9 cellular contexts compared by ENCODE assay signal in the genomic region with DNA sequence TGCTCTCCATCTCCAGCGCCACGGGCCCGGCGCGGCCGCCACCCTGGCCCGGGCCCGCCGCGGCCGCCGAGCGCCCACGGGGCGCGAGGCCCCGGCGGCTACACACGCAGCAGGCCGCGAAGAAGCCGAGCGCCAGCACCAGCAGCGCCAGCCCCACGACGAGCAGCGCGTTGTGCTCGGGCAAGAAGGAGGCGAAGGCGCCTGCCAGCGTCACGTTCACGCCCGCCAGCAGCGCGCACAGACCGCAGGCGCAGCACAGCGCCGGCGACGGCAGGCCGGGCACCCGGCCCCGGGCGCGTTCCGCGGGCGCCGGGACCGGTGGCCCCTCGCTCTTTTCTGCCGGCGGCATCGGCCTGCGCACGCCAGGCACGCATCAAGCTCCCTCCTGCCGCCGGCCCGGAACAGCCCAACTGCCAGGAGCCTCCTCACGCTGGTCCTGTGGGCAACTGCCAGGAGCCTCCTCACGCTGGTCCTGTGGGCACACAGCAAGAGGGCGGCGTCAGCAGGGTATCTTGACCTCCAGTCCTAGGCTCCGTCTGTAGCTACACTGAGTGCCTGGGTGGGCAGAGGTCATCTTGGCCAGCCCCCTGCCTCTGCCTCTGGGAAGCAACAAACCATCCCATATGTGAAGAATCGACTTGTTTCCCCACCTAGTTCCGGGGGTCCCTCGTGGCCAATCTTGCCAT. TPM values are rescaled to one million over a fixed set of nuclear protein-coding genes. Genes with fewer than 3 reads are reported as not detected.
DNase-seq lines count a peak whose midpoint lies in the region; ATAC-seq, FAIRE-seq and TF ChIP-seq lines count a peak whose summit lies in the region.
"Had no signal": no experiment of that assay in that cellular context is flagged by ENCODE, and none has a peak within 500 bp of the region (broad histone marks: within the 10 kb centered on the region; RNA-seq: fewer than 3 reads in every experiment).

No MANE protein-coding gene starts in this region.

- peak; percentile 92 for DNase-seq in H7
- DNase-seq in T-helper 2 cell, result peak in 4 of 5 experiments; percentile 15 to 75 (median 34)
- no peak for DNase-seq in GM12878 (ENCODE audit: low read depth, low spot score)
- DNase-seq in stimulated activated CD4-positive, alpha-beta T cell treated with anti-CD3 and anti-CD28 coated beads, Interleukin-15, amount 100 ng/mL, for 24 hours, result peak; percentile 62
- no peak for DNase-seq in NCI-H187 treated with DMSO at 0.1 percent for 48 hours (lab: John Stamatoyannopoulos, UW)
- DNase-seq in NCI-H446 treated with DMSO at 0.1 percent for 48 hours (lab: John Stamatoyannopoulos, UW), result no peak

- no peaks in the 10 kb centered on the region for H3K4me1 ChIP-seq in GM12878 (ENCODE audit: control insufficient read depth, insufficient read depth, low read length)

- RAD21 ChIA-PET in GM12878 (lab: Charles Lee; ENCODE audit: unreplicated experiment), result no interaction called here

- no TSS peak for BruUV-seq in GM12878 (replicated peaks; lab: Mats Ljungman, UMichigan)

- H3K36me3 ChIP-seq in H7 (replicated peaks; ENCODE audit: control insufficient read depth, insufficient read depth, low read length) (no peaks in the 10 kb centered on the region), GM12878 (ENCODE audit: control insufficient read depth in 2 of 2, insufficient read depth in 2 of 2, low read length in 1 of 2) (no peaks in the 10 kb centered on the region)

- peak overlapping the region; percentile 70; the same call in 1 of the 2 replicates for H3K4me2 ChIP-seq in GM12878 (ENCODE audit: control insufficient read depth, insufficient read depth)

- no peak overlapping the region for H3K9ac ChIP-seq in GM12878 (ENCODE audit: control insufficient read depth, insufficient read depth, low read length)

- TF ChIP-seq CTCF in GM12878 (IDR thresholded peaks at IDR 0.05 in 2 of 3, conservative IDR thresholded peaks at IDR 0.05 in 1 of 3; ENCODE audit: control insufficient read depth in 2 of 3, extremely low read depth in 1 of 3, insufficient read depth in 1 of 3, low read depth in 3 of 3, low read length in 3 of 3), result no peak

- SMC1A ChIA-PET in GM12878 (lab: Charles Lee; ENCODE audit: uncharacterized antibody, unreplicated experiment), result no interaction called here

- H3K9me3 ChIP-seq in GM12878 (replicated peaks; ENCODE audit: control insufficient read depth, insufficient read depth, low read length) (no peaks in the 10 kb centered on the region), iPS-18c (ENCODE audit: control insufficient read depth, insufficient read depth, low read length) (no peaks in the 10 kb centered on the region)

- no peak for FAIRE-seq in GM12878 (lab: Jason Lieb, UNC)

- H3K27me3 ChIP-seq in H7 (ENCODE audit: control insufficient read depth, insufficient read depth, low read length) (peaks cover 81% of the 10 kb centered on the region), GM12878 (replicated peaks in 1 of 2; ENCODE audit: control insufficient read depth in 2 of 2, insufficient read depth in 2 of 2, low read length in 1 of 2) (peaks cover 5 to 12% of the 10 kb centered on the region in 2 experiments; a peak in 2 of 4 replicates)

- no peak for TF ChIP-seq RAD21 in GM12878 (IDR thresholded peaks at IDR 0.05; ENCODE audit: insufficient read depth, low read depth, low read length)

- in situ Hi-C loops in GM12878 (cut with MboI), result no loop called here

- WGBS in GM12878 (ENCODE audit: insufficient coverage, insufficient replicate concordance, low lambda C conversion rate, missing lambda C conversion rate), result 7% methylated on average over 62 of the region's 71 CpGs

- CTCF ChIA-PET in GM12878 (lab: Yijun Ruan, JAX), result interaction anchor here (1.0 to 2.3 kb wide), 5 partner anchors 32 to 200 kb away, joined by 4 to 9 read pairs (median 5); no protein-coding TSS in a partner anchor

- intact Hi-C loops in GM12878 (cut with micrococcal nuclease; ENCODE audit: unreplicated experiment), result loop anchor here (5.0 kb wide), 1 partner anchor 194 kb away; no protein-coding TSS in a partner anchor

- H3K27ac ChIP-seq in GM12878 (ENCODE audit: control insufficient read depth, insufficient read depth), result no peak overlapping the region

- no peaks in the 10 kb centered on the region for H4K20me1 ChIP-seq in GM12878 (ENCODE audit: control insufficient read depth, insufficient read depth)

- POLR2A ChIA-PET in GM12878 (lab: Charles Lee), result no interaction called here

- H3K79me2 ChIP-seq in GM12878 (ENCODE audit: control insufficient read depth, insufficient read depth, low read length), result no peaks in the 10 kb centered on the region

- TF ChIP-seq EP300 in GM12878 (IDR thresholded peaks at IDR 0.05; ENCODE audit: borderline replicate concordance in 1 of 2, control insufficient read depth in 1 of 2, low read depth in 2 of 2, low read length in 2 of 2), result no peak

- no peak for TF ChIP-seq POLR2A in GM12878 (IDR thresholded peaks at IDR 0.05; ENCODE audit: low read depth, low read length)

- ATAC-seq in GM12878, result peak; percentile 37
- no peak for ATAC-seq in GM21528 (IDR thresholded peaks at IDR 0.05; ENCODE audit: low FRiP score, unreplicated experiment)

- H3K4me3 ChIP-seq in H7 (ENCODE audit: insufficient read depth, low read depth, low read length) (peak overlapping the region; percentile 41), GM12878 (no peak overlapping the region), iPS-18c (ENCODE audit: insufficient read depth, low read depth, low read length) (peak overlapping the region; percentile 22; the same call in 1 of the 2 replicates)

- no peak overlapping the region; the same call in 1 of the 2 replicates for H2AFZ ChIP-seq in GM12878 (ENCODE audit: control insufficient read depth, low read depth, low read length)

TF ChIP-seq in GM12878, 131 proteins besides CTCF, POLR2A, EP300 and RAD21:
- TF ChIP-seq RELA (IDR thresholded peaks at IDR 0.05; ENCODE audit: borderline replicate concordance, partially characterized antibody) (no peak), HDAC6 (IDR thresholded peaks at IDR 0.05; ENCODE audit: unreplicated experiment) (peak; percentile 69), NFYA (IDR thresholded peaks at IDR 0.05; ENCODE audit: borderline replicate concordance, low read depth, low read length) (no peak)

RNA-seq across cellular contexts. Expression of a gene that starts 18.1 kb away (rescaled TPM):
- not detected in 2 replicates for total RNA-seq in H7 (2014; rRNA removed; shearing (Covaris generic))
- not detected in 2 replicates for total RNA-seq in GM12878 (2013; cell fraction: nucleolus; rRNA removed)
- total RNA-seq in GM12878 (2014; rRNA removed), result not detected in 2 replicates
- not detected in 2 replicates for total RNA-seq in GM12878 (2014; rRNA removed; fragmentation: Illumina TruSeq; extraction: Trizol)
- not detected in 2 replicates for total RNA-seq in GM12878 (2021)
- polyA plus RNA-seq in GM12878 (2011; ENCODE audit: low read depth), result not detected
- not detected in 2 replicates for polyA plus RNA-seq in GM12878 (2011; rRNA removed)
- not detected in 2 replicates for polyA plus RNA-seq in GM12878 (2011; cell fraction: cytosol; rRNA removed)
- polyA plus RNA-seq in GM12878 (2011; cell fraction: nucleus; rRNA removed), result not detected in 2 replicates
- not detected in 2 replicates for polyA plus RNA-seq in GM12878 (2012)
- not detected in 2 replicates for polyA plus RNA-seq in GM12878 (2014; fragmentation: Illumina TruSeq; extraction: Trizol)
- polyA plus RNA-seq in GM12878 (2014; fragmentation: Nextera tagmentation; extraction: Ambion mirVana), result not detected
- polyA plus RNA-seq in GM12878 (2014; rRNA removed), result not detected in 2 replicates
- polyA plus RNA-seq in GM12878 (2016; fragmentation: Nextera tagmentation; extraction: Ambion mirVana), result not detected
- not detected in 2 replicates for polyA minus RNA-seq in GM12878 (2011; rRNA and poly(A)+ RNA removed)
- not detected in 2 replicates for polyA minus RNA-seq in GM12878 (2011; cell fraction: cytosol; rRNA and poly(A)+ RNA removed)
- not detected in 2 replicates for polyA minus RNA-seq in GM12878 (2011; cell fraction: nucleus; rRNA and poly(A)+ RNA removed)
- total RNA-seq: SK-MEL-5 had no signal

RNA-seq across cellular contexts. Expression of a gene that starts 43.7 kb away (rescaled TPM):
- total RNA-seq in H7 (2014; rRNA removed; shearing (Covaris generic)), result 4.2 and 5.4 TPM in 2 replicates
- not detected in 2 replicates for total RNA-seq in GM12878 (2013; cell fraction: nucleolus; rRNA removed)
- total RNA-seq in GM12878 (2014; rRNA removed), result not detected in 2 replicates
- not detected in 2 replicates for total RNA-seq in GM12878 (2014; rRNA removed; fragmentation: Illumina TruSeq; extraction: Trizol)
- not detected in 2 replicates for total RNA-seq in GM12878 (2021)
- not detected for polyA plus RNA-seq in GM12878 (2011; ENCODE audit: low read depth)
- polyA plus RNA-seq in GM12878 (2011; rRNA removed), result 0.03 TPM in 1 of 2 replicates, not detected in the other
- polyA plus RNA-seq in GM12878 (2011; cell fraction: cytosol; rRNA removed), result 0.06 TPM in 1 of 2 replicates, not detected in the other
- polyA plus RNA-seq in GM12878 (2011; cell fraction: nucleus; rRNA removed), result 0.07 TPM in 1 of 2 replicates, not detected in the other
- polyA plus RNA-seq in GM12878 (2012), result not detected in 2 replicates
- polyA plus RNA-seq in GM12878 (2014; fragmentation: Illumina TruSeq; extraction: Trizol), result not detected in 2 replicates
- not detected for polyA plus RNA-seq in GM12878 (2014; fragmentation: Nextera tagmentation; extraction: Ambion mirVana)
- not detected in 2 replicates for polyA plus RNA-seq in GM12878 (2014; rRNA removed)
- polyA plus RNA-seq in GM12878 (2016; fragmentation: Nextera tagmentation; extraction: Ambion mirVana), result not detected
- polyA minus RNA-seq in GM12878 (2011; rRNA and poly(A)+ RNA removed), result not detected in 2 replicates
- polyA minus RNA-seq in GM12878 (2011; cell fraction: cytosol; rRNA and poly(A)+ RNA removed), result not detected in 2 replicates
- not detected in 2 replicates for polyA minus RNA-seq in GM12878 (2011; cell fraction: nucleus; rRNA and poly(A)+ RNA removed)

Comparison
In these comparisons a context has a peak if more than half of its experiments do, and no peak if none do; other contexts are left out.
1. DNase-seq: peak in H7 (single experiment), T-helper 2 cell (4 of 5) and stimulated activated CD4-positive, alpha-beta T cell treated with anti-CD3 and anti-CD28 coated beads, Interleukin-15, amount 100 ng/mL, for 24 hours (single experiment); none in GM12878 (single experiment), NCI-H187 treated with DMSO at 0.1 percent for 48 hours (single experiment) and NCI-H446 treated with DMSO at 0.1 percent for 48 hours (single experiment).